In the genomic region with DNA sequence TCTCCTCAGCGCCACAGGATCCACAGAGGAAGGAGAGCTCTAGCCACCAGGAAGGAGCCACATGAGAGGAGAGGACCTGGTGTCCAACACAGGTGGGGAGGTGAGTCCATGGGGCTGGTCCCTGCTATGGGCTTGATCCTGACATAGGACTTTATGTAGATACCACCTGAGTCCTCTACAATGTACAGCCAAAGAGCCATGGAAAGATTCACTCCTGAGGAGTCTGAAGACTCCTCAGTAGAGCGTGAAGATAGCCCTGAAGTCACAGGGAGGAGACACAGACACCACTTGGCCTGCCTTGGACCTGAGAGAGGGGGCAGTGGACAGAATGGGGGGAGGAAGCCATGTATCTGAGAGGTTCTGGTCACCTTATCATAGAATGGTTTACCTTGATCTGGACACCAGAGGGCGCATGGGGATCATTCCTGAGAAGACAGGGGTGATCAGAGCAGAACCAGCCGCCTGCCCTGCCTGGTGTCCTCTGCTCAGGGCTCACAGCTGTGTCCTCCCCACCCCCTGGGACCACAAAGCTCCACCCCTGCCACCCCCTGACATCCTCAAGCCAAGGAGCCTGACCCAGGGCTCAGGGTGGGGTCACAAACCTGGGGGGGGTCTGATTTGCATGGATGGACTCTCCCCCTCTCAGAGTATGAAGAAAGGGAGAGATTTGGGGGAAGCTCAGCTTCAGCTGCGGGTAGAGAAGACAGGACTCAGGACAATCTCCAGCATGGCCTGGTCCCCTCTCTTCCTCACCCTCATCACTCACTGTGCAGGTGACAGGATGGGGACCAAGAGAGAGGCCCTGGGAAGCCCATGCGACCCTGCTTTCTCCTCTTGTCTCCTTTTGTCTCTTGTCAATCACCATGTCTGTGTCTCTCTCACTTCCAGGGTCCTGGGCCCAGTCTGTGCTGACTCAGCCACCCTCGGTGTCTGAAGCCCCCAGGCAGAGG, we compare ENCODE assay signal across 8 cellular contexts.
DNase-seq lines count a peak whose midpoint lies in the region; ATAC-seq, FAIRE-seq and TF ChIP-seq lines count a peak whose summit lies in the region.

No MANE protein-coding gene starts in this region.

- peak in 3 of 4 experiments; percentile 33 to 42 (median 37) for TF ChIP-seq CTCF in prostate gland (IDR thresholded peaks at IDR 0.05)

- H3K4me1 Mint-ChIP-seq in activated T-helper 17 cell treated with anti-CD3 and anti-CD28 coated beads, Interleukin-2, amount 50 U/mL, for 72 hours, result no peaks in the 10 kb centered on the region

- H3K4me1 ChIP-seq in prostate gland (replicated peaks), result no peaks in the 10 kb centered on the region

- H3K36me3 Mint-ChIP-seq in activated T-helper 17 cell treated with anti-CD3 and anti-CD28 coated beads, Interleukin-2, amount 50 U/mL, for 72 hours (ENCODE audit: low read depth), result no peaks in the 10 kb centered on the region

- no peaks in the 10 kb centered on the region for H3K9me3 ChIP-seq in prostate gland

- H3K4me3 Mint-ChIP-seq in activated T-helper 17 cell treated with anti-CD3 and anti-CD28 coated beads, Interleukin-2, amount 50 U/mL, for 72 hours, result no peak overlapping the region

- intact Hi-C loops in prostate gland (cut with DNase I), result no loop called here

- TF ChIP-seq POLR2A in prostate gland (IDR thresholded peaks at IDR 0.05), result no peak

- H3K9me3 Mint-ChIP-seq in activated T-helper 17 cell treated with anti-CD3 and anti-CD28 coated beads, Interleukin-2, amount 50 U/mL, for 72 hours, result no peaks in the 10 kb centered on the region

- no peak overlapping the region for H3K27ac ChIP-seq in prostate gland

- H3K27me3 Mint-ChIP-seq in activated T-helper 17 cell treated with anti-CD3 and anti-CD28 coated beads, Interleukin-2, amount 50 U/mL, for 72 hours, result peaks cover 18% of the 10 kb centered on the region

- no peak overlapping the region for H3K27ac Mint-ChIP-seq in activated T-helper 17 cell treated with anti-CD3 and anti-CD28 coated beads, Interleukin-2, amount 50 U/mL, for 72 hours

- DNase-seq in Daoy (ENCODE audit: low read depth) (peak; percentile 36), HS-5 (ENCODE audit: low read depth) (peak; percentile 8), RCC 7860 (ENCODE audit: low spot score) (peak; percentile 17), germinal center (ENCODE audit: low spot score) (peak; percentile 83), prostate gland (ENCODE audit: low spot score) (peak; percentile 33)

- ATAC-seq in activated T-helper 17 cell treated with anti-CD3 and anti-CD28 coated beads, Interleukin-2, amount 50 U/mL, for 72 hours (replicated peaks), result peak; percentile 71
- ATAC-seq in HG02642 (IDR thresholded peaks at IDR 0.05; ENCODE audit: poor library complexity, unreplicated experiment), result no peak
- ATAC-seq in HG02852 (IDR thresholded peaks at IDR 0.05; ENCODE audit: unreplicated experiment), result no peak

- H3K4me3 ChIP-seq in prostate gland, result no peak overlapping the region

- WGBS in prostate gland, result 51% methylated on average over 7 of the region's 7 CpGs

- no peaks in the 10 kb centered on the region for H3K27me3 ChIP-seq in prostate gland (replicated peaks; ENCODE audit: insufficient read depth)

- no peak for FAIRE-seq in RCC 7860 (lab: Jason Lieb, UNC)

- H3K36me3 ChIP-seq in prostate gland, result no peaks in the 10 kb centered on the region

Comparison
In these comparisons a context has a peak if more than half of its experiments do, and no peak if none do; other contexts are left out.
1. DNase-seq: peak in every context shown above with its lines; median percentile 83 in germinal center; 36 in Daoy; 33 in prostate gland; 17 in RCC 7860; 8 in HS-5.